9 cellular contexts compared by ENCODE assay signal in the genomic region with DNA sequence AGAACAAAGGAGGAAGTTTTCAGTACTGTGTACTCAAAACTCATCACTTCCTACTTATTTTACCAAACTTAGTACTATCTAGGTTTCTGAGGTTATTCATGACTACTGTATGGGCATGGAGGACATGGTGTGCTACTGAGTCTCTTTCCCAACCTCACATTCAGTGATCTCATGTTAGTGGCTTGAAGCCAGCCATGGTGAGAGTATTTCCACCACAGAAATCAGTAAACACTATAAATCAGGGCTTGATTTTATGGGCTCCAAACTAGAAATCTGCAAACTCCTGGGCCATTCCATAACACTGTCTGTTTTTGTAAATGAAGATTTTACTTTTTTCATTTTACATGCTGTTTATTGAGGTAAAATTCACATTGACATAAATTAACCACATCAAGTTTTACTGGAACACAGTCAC. TPM values are rescaled to one million over a fixed set of nuclear protein-coding genes. Genes with fewer than 3 reads are reported as not detected.
DNase-seq lines count a peak whose midpoint lies in the region; ATAC-seq and TF ChIP-seq lines count a peak whose summit lies in the region.
"Had no signal": no experiment of that assay in that cellular context is flagged by ENCODE, and none has a peak within 500 bp of the region (broad histone marks: within the 10 kb centered on the region; RNA-seq: fewer than 3 reads in every experiment).

No MANE protein-coding gene starts in this region.

- TF ChIP-seq CTCF in body of pancreas (IDR thresholded peaks at IDR 0.05): no peak
- no peak for TF ChIP-seq CTCF in left lung (IDR thresholded peaks at IDR 0.05)
- TF ChIP-seq CTCF in transverse colon (IDR thresholded peaks at IDR 0.05): no peak

- H3K4me3 ChIP-seq in body of pancreas (no peak overlapping the region), left lung (no peak overlapping the region), transverse colon (no peak overlapping the region)

- no peaks in the 10 kb centered on the region for H3K27me3 ChIP-seq in body of pancreas
- no peaks in the 10 kb centered on the region for H3K27me3 ChIP-seq in left lung
- H3K27me3 ChIP-seq in transverse colon: no peaks in the 10 kb centered on the region

- H3K36me3 ChIP-seq in body of pancreas (replicated peaks in 1 of 2; ENCODE audit: insufficient read depth in 1 of 2, low read depth in 2 of 2) (no peaks in the 10 kb centered on the region), left lung (no peaks in the 10 kb centered on the region), transverse colon (no peaks in the 10 kb centered on the region)

- intact Hi-C loops in body of pancreas (cut with DNase I) (no loop called here), left lung (cut with DNase I) (no loop called here), transverse colon (cut with DNase I; ENCODE audit: low total_unique reads) (no loop called here)

- H3K36me3 Mint-ChIP-seq in activated T-cell treated with anti-CD3 and anti-CD28 coated beads, Interleukin-2, amount 50 U/mL, for 72 hours (ENCODE audit: insufficient read depth in 2 of 2): no peaks in the 10 kb centered on the region

- no peak for TF ChIP-seq POLR2A in body of pancreas (IDR thresholded peaks at IDR 0.05)
- no peak for TF ChIP-seq POLR2A in transverse colon (IDR thresholded peaks at IDR 0.05)

- DNase-seq in activated T-cell treated with anti-CD3 and anti-CD28 coated beads, Interleukin-2, amount 50 U/mL, for 72 hours: peak in 1 of 2 donors; percentile 37
- DNase-seq in activated T-cell treated with anti-CD3 and anti-CD28 coated beads for 4 hours (no peak), body of pancreas (peak; percentile 61 to 86 (median 73)), left lung (no peak), transverse colon (peak; percentile 60), NCI-H69 (lab: John Stamatoyannopoulos, UW) (no peak), NCI-H128 (lab: John Stamatoyannopoulos, UW; ENCODE audit: unreplicated experiment) (no peak), cerebellar nuclear complex (lab: John Stamatoyannopoulos, UW) (no peak)

- no peaks in the 10 kb centered on the region for H3K27me3 Mint-ChIP-seq in activated T-cell treated with anti-CD3 and anti-CD28 coated beads, Interleukin-2, amount 50 U/mL, for 72 hours (ENCODE audit: low read depth)
- H3K27me3 Mint-ChIP-seq: central memory CD8-positive, alpha-beta T cell had no signal

- H3K27ac Mint-ChIP-seq in activated T-cell treated with anti-CD3 and anti-CD28 coated beads, Interleukin-2, amount 50 U/mL, for 72 hours: peak overlapping the region; percentile 27

- H3K4me3 Mint-ChIP-seq in activated T-cell treated with anti-CD3 and anti-CD28 coated beads, Interleukin-2, amount 50 U/mL, for 72 hours: peak overlapping the region in 1 of 2 donors; percentile 13
- H3K4me3 Mint-ChIP-seq: central memory CD8-positive, alpha-beta T cell had no signal

- H3K4me1 ChIP-seq in body of pancreas (peaks cover 65% of the 10 kb centered on the region), left lung (peaks cover 5 to 81% of the 10 kb centered on the region in 2 donors), transverse colon (peaks cover 21 to 51% (median 31%) of the 10 kb centered on the region in 4 donors)

- H3K27ac ChIP-seq in body of pancreas (peak overlapping the region; percentile 76 to 92 (median 80)), left lung (peak overlapping the region in 1 of 2 donors; percentile 39), transverse colon (peak overlapping the region; percentile 86 to 91 (median 86))

- H3K4me1 Mint-ChIP-seq in activated T-cell treated with anti-CD3 and anti-CD28 coated beads, Interleukin-2, amount 50 U/mL, for 72 hours (ENCODE audit: low read depth): peaks cover 56% of the 10 kb centered on the region

- peak; percentile 92 for TF ChIP-seq EP300 in transverse colon (IDR thresholded peaks at IDR 0.05; ENCODE audit: low read depth)

- H3K9me3 ChIP-seq in body of pancreas (no peaks in the 10 kb centered on the region), left lung (no peaks in the 10 kb centered on the region), transverse colon (no peaks in the 10 kb centered on the region)

- ATAC-seq in activated T-cell treated with anti-CD3 and anti-CD28 coated beads, Interleukin-2, amount 50 U/mL, for 72 hours (replicated peaks in 1 of 2): peak; percentile 88 to 94
- ATAC-seq in body of pancreas (peak; percentile 80), left lung (peak; percentile 20)

- H3K9me3 Mint-ChIP-seq in activated T-cell treated with anti-CD3 and anti-CD28 coated beads, Interleukin-2, amount 50 U/mL, for 72 hours: no peaks in the 10 kb centered on the region
- H3K9me3 Mint-ChIP-seq: central memory CD8-positive, alpha-beta T cell had no signal

- in situ Hi-C loops in transverse colon (cut with MboI; ENCODE audit: low pct_ligation_motif_present in 1 of 4, low pct_unique_long_range_greater_than_20kb in 1 of 4, low sequenced_read_pairs in 3 of 4): no loop called here

RNA-seq across cellular contexts. Expression of a gene that starts 19.7 kb away (rescaled TPM):
- total RNA-seq in activated T-cell treated with anti-CD3 and anti-CD28 coated beads, Interleukin-2, amount 50 U/mL, for 72 hours: 10 to 100 TPM; 18.6 to 20.2 TPM
- total RNA-seq in body of pancreas (1 to 10 TPM; 4.9 to 8.2 TPM), left lung (10 to 100 TPM; 10.0 to 10.3 TPM), transverse colon (10 to 100 TPM in 2 of 4 donors, 1 to 10 TPM in 2; 7.8 to 15.0 (median 9.5) TPM)

RNA-seq across cellular contexts. Expression of a gene that starts 36.1 kb away (rescaled TPM):
- 10 to 100 TPM; 36.5 to 39.5 TPM for total RNA-seq in activated T-cell treated with anti-CD3 and anti-CD28 coated beads, Interleukin-2, amount 50 U/mL, for 72 hours
- 10 to 100 TPM; 27.0 to 66.3 TPM for total RNA-seq in body of pancreas
- total RNA-seq in left lung: 10 to 100 TPM; 47.0 to 55.9 TPM
- 10 to 100 TPM; 31.0 to 56.1 (median 42.8) TPM for total RNA-seq in transverse colon

RNA-seq across cellular contexts. Expression of a gene that starts 51.6 kb away (rescaled TPM):
- 10 to 100 TPM; 75.8 to 81.1 TPM for total RNA-seq in activated T-cell treated with anti-CD3 and anti-CD28 coated beads, Interleukin-2, amount 50 U/mL, for 72 hours
- total RNA-seq in body of pancreas (10 to 100 TPM; 40.5 to 96.2 TPM), left lung (10 to 100 TPM; 70.7 to 85.9 TPM), transverse colon (1,000 to 10,000 TPM in 1 of 4 donors, 100 to 1,000 TPM in 1, 10 to 100 TPM in 2; 28.8 to 1,114 (median 108) TPM)

RNA-seq across cellular contexts. Expression of a gene that starts 52.6 kb away (rescaled TPM):
- total RNA-seq in activated T-cell treated with anti-CD3 and anti-CD28 coated beads, Interleukin-2, amount 50 U/mL, for 72 hours: 1 to 10 TPM; 1.6 to 2.6 TPM
- total RNA-seq in body of pancreas (1 to 10 TPM; 2.9 to 3.3 TPM), left lung (1 to 10 TPM; 4.8 to 5.9 TPM), transverse colon (1 to 10 TPM in 3 of 4 donors, under 1 TPM in 1; 0.40 to 9.7 (median 5.1) TPM)

Comparison
In these comparisons a context has a peak if more than half of its experiments do, and no peak if none do; other contexts are left out.
1. ATAC-seq: peak in every context shown above with its lines; median percentile 91 in activated T-cell treated with anti-CD3 and anti-CD28 coated beads, Interleukin-2, amount 50 U/mL, for 72 hours; 80 in body of pancreas; 20 in left lung.
2. DNase-seq: peak in body of pancreas (4 of 4) and transverse colon (single experiment); none in activated T-cell treated with anti-CD3 and anti-CD28 coated beads for 4 hours (single experiment), left lung (0 of 2), NCI-H69 (single experiment), NCI-H128 (single experiment) and cerebellar nuclear complex (0 of 2).